Comparison of ENCODE assay signal across 8 cellular contexts in the genomic region with DNA sequence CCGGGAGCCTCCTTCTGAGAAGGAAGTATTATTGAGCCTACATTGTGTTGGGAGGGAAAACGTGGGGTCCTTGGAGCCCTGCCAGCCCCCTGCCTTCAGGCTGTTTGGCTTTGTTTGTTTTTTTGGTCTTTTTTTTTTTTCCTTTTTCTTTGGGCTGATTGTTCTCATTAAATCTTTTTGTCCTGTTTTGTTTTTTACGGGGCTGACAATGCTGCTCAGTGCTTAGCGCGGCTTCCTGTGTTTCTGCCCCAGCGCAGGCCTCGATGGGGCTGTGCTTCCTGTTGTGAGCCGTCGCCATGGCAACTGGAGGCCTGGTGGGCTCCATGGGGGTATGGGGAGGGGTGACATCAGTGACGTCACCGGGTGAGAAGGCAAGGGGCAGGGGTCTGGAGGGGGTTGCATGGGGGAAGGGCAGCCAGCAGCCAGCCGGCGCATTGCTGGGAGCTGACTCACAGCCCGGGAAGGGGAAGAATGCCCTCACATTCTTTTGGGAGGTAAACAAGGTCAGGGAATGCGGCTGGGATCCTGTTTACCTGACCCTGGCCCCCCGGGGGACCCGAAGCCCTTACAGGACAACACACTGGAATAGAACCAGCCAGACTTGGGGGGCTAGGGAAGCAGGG. TPM values are rescaled to one million over a fixed set of nuclear protein-coding genes. Genes with fewer than 3 reads are reported as not detected.
DNase-seq lines count a peak whose midpoint lies in the region; ATAC-seq and TF ChIP-seq lines count a peak whose summit lies in the region.

No MANE protein-coding gene starts in this region.

- H3K4me3 Mint-ChIP-seq in WTC11: no peak overlapping the region

- ATAC-seq in WTC11 (peak; percentile 63), GM21576 (IDR thresholded peaks at IDR 0.05; ENCODE audit: unreplicated experiment) (no peak)

- H3K27ac Mint-ChIP-seq in WTC11: peak overlapping the region; percentile 100

- no peaks in the 10 kb centered on the region for H3K36me3 Mint-ChIP-seq in WTC11

- no peaks in the 10 kb centered on the region for H3K27me3 Mint-ChIP-seq in WTC11 (ENCODE audit: low read depth)

- POLR2A ChIA-PET in WTC11 (lab: Charles Lee): interaction anchor here (0.9 to 6.2 kb wide), 8 partner anchors 39 to 137 kb away, joined by 3 to 45 read pairs (median 6); no protein-coding TSS in a partner anchor

- DNase-seq in NOMO-1 treated with DMSO at 0.1 percent for 48 hours (lab: John Stamatoyannopoulos, UW; ENCODE audit: unreplicated experiment) (peak; percentile 7), NOMO-1 (lab: John Stamatoyannopoulos, UW; ENCODE audit: unreplicated experiment in 2 of 2) (no peak), WTC11 (ENCODE audit: low spot score) (peak; percentile 99), caudate nucleus (lab: John Stamatoyannopoulos, UW) (peak in 6 of 61 donors; percentile 5 to 41 (median 24)), kidney glomerular epithelial cell (lab: John Stamatoyannopoulos, UW) (peak; percentile 63), erythroblast (lab: John Stamatoyannopoulos, UW) (no peak)
- peak; percentile 59 for DNase-seq in stimulated activated CD4-positive, alpha-beta T cell treated with anti-CD3 and anti-CD28 coated beads, Interleukin-15, amount 100 ng/mL, for 24 hours

- H3K9me3 Mint-ChIP-seq in WTC11: no peaks in the 10 kb centered on the region

- TF ChIP-seq POLR2A in erythroblast (IDR thresholded peaks at IDR 0.05; ENCODE audit: low read length): no peak

- H3K4me1 Mint-ChIP-seq in WTC11: peaks cover 88% of the 10 kb centered on the region

- peak overlapping the region; percentile 62 for H3K27ac ChIP-seq in caudate nucleus (ENCODE audit: low read depth, low read length)

- CTCF ChIA-PET in WTC11 (lab: Charles Lee): interaction anchor here (0.7 to 4.0 kb wide), 10 partner anchors 39 to 340 kb away, joined by 3 to 19 read pairs (median 3); no protein-coding TSS in a partner anchor

- TF ChIP-seq CTCF in WTC11 (IDR thresholded peaks at IDR 0.05): no peak

TF ChIP-seq in WTC11, 78 proteins besides CTCF, POLR2A, EP300 and RAD21 (continues in another document):
- no peak for TF ChIP-seq SOX15 (CRISPR knock-in tag; IDR thresholded peaks at IDR 0.05)
- TF ChIP-seq FOXJ3 (CRISPR knock-in tag; IDR thresholded peaks at IDR 0.05; ENCODE audit: borderline replicate concordance): 0 out of 2 replicates have a peak, but pooled peaks have one; percentile 60
- no peak for TF ChIP-seq IRF2 (CRISPR knock-in tag; IDR thresholded peaks at IDR 0.05; ENCODE audit: borderline replicate concordance, low read depth)
- TF ChIP-seq, protein P1, sequence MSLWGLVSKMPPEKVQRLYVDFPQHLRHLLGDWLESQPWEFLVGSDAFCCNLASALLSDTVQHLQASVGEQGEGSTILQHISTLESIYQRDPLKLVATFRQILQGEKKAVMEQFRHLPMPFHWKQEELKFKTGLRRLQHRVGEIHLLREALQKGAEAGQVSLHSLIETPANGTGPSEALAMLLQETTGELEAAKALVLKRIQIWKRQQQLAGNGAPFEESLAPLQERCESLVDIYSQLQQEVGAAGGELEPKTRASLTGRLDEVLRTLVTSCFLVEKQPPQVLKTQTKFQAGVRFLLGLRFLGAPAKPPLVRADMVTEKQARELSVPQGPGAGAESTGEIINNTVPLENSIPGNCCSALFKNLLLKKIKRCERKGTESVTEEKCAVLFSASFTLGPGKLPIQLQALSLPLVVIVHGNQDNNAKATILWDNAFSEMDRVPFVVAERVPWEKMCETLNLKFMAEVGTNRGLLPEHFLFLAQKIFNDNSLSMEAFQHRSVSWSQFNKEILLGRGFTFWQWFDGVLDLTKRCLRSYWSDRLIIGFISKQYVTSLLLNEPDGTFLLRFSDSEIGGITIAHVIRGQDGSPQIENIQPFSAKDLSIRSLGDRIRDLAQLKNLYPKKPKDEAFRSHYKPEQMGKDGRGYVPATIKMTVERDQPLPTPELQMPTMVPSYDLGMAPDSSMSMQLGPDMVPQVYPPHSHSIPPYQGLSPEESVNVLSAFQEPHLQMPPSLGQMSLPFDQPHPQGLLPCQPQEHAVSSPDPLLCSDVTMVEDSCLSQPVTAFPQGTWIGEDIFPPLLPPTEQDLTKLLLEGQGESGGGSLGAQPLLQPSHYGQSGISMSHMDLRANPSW (CRISPR knock-in tag; conservative IDR thresholded peaks at IDR 0.05; ENCODE audit: low read depth): no peak
- peak; percentile 89; the same call in 1 of the 2 replicates for TF ChIP-seq FOXP1 (CRISPR knock-in tag; IDR thresholded peaks at IDR 0.05; ENCODE audit: borderline replicate concordance)
- TF ChIP-seq, protein P2, sequence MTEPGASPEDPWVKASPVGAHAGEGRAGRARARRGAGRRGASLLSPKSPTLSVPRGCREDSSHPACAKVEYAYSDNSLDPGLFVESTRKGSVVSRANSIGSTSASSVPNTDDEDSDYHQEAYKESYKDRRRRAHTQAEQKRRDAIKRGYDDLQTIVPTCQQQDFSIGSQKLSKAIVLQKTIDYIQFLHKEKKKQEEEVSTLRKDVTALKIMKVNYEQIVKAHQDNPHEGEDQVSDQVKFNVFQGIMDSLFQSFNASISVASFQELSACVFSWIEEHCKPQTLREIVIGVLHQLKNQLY (CRISPR knock-in tag; IDR thresholded peaks at IDR 0.05): no peak
- peak; percentile 50; the same call in 1 of the 2 replicates for TF ChIP-seq GABPB1 (CRISPR knock-in tag; IDR thresholded peaks at IDR 0.05)
- peak; percentile 89; the same call in 1 of the 2 replicates for TF ChIP-seq CREM (CRISPR knock-in tag; IDR thresholded peaks at IDR 0.05)
- TF ChIP-seq TEAD4 (CRISPR knock-in tag; IDR thresholded peaks at IDR 0.05): peak; percentile 94
- no peak for TF ChIP-seq SMAD3 (CRISPR knock-in tag; IDR thresholded peaks at IDR 0.05; ENCODE audit: borderline replicate concordance)
- peak; percentile 99 for TF ChIP-seq TEAD1 (CRISPR knock-in tag; IDR thresholded peaks at IDR 0.05)
- TF ChIP-seq, protein P3, sequence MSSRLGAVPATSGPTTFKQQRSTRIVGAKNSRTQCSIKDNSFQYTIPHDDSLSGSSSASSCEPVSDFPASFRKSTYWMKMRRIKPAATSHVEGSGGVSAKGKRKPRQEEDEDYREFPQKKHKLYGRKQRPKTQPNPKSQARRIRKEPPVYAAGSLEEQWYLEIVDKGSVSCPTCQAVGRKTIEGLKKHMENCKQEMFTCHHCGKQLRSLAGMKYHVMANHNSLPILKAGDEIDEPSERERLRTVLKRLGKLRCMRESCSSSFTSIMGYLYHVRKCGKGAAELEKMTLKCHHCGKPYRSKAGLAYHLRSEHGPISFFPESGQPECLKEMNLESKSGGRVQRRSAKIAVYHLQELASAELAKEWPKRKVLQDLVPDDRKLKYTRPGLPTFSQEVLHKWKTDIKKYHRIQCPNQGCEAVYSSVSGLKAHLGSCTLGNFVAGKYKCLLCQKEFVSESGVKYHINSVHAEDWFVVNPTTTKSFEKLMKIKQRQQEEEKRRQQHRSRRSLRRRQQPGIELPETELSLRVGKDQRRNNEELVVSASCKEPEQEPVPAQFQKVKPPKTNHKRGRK (CRISPR knock-in tag; IDR thresholded peaks at IDR 0.05; ENCODE audit: borderline replicate concordance): no peak
- TF ChIP-seq JUN (CRISPR knock-in tag; IDR thresholded peaks at IDR 0.05): peak; percentile 93; the same call in 1 of the 2 replicates
- TF ChIP-seq CREB1 (CRISPR knock-in tag; IDR thresholded peaks at IDR 0.05): 0 out of 2 replicates have a peak, but pooled peaks have one; percentile 67
- TF ChIP-seq RORB (CRISPR knock-in tag; IDR thresholded peaks at IDR 0.05): no peak
- TF ChIP-seq ZBTB21 (CRISPR knock-in tag; IDR thresholded peaks at IDR 0.05; ENCODE audit: borderline replicate concordance): peak; percentile 98
- no peak for TF ChIP-seq ZNF396 (CRISPR knock-in tag; IDR thresholded peaks at IDR 0.05; ENCODE audit: borderline replicate concordance)
- TF ChIP-seq, protein P4, sequence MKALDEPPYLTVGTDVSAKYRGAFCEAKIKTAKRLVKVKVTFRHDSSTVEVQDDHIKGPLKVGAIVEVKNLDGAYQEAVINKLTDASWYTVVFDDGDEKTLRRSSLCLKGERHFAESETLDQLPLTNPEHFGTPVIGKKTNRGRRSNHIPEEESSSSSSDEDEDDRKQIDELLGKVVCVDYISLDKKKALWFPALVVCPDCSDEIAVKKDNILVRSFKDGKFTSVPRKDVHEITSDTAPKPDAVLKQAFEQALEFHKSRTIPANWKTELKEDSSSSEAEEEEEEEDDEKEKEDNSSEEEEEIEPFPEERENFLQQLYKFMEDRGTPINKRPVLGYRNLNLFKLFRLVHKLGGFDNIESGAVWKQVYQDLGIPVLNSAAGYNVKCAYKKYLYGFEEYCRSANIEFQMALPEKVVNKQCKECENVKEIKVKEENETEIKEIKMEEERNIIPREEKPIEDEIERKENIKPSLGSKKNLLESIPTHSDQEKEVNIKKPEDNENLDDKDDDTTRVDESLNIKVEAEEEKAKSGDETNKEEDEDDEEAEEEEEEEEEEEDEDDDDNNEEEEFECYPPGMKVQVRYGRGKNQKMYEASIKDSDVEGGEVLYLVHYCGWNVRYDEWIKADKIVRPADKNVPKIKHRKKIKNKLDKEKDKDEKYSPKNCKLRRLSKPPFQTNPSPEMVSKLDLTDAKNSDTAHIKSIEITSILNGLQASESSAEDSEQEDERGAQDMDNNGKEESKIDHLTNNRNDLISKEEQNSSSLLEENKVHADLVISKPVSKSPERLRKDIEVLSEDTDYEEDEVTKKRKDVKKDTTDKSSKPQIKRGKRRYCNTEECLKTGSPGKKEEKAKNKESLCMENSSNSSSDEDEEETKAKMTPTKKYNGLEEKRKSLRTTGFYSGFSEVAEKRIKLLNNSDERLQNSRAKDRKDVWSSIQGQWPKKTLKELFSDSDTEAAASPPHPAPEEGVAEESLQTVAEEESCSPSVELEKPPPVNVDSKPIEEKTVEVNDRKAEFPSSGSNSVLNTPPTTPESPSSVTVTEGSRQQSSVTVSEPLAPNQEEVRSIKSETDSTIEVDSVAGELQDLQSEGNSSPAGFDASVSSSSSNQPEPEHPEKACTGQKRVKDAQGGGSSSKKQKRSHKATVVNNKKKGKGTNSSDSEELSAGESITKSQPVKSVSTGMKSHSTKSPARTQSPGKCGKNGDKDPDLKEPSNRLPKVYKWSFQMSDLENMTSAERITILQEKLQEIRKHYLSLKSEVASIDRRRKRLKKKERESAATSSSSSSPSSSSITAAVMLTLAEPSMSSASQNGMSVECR (CRISPR knock-in tag; IDR thresholded peaks at IDR 0.05; ENCODE audit: borderline replicate concordance): peak; percentile 35; the same call in 1 of the 2 replicates
- peak; percentile 99 for TF ChIP-seq FOXK1 (CRISPR knock-in tag; IDR thresholded peaks at IDR 0.05)
- no peak for TF ChIP-seq NR3C1 (CRISPR knock-in tag; conservative IDR thresholded peaks at IDR 0.05; ENCODE audit: low read depth)

RNA-seq across cellular contexts. Expression of a gene that starts 22.1 kb away (rescaled TPM):
- 10.6 to 11.1 TPM (median 10.6 TPM) in 3 replicates for total RNA-seq in WTC11 (2021)

Comparison
In these comparisons a context has a peak if more than half of its experiments do, and no peak if none do; other contexts are left out.
1. DNase-seq: peak in NOMO-1 treated with DMSO at 0.1 percent for 48 hours (single experiment), WTC11 (single experiment), kidney glomerular epithelial cell (single experiment) and stimulated activated CD4-positive, alpha-beta T cell treated with anti-CD3 and anti-CD28 coated beads, Interleukin-15, amount 100 ng/mL, for 24 hours (single experiment); none in NOMO-1 (0 of 2) and erythroblast (0 of 2).